1 cellular context compared by ENCODE assay signal in the genomic region with DNA sequence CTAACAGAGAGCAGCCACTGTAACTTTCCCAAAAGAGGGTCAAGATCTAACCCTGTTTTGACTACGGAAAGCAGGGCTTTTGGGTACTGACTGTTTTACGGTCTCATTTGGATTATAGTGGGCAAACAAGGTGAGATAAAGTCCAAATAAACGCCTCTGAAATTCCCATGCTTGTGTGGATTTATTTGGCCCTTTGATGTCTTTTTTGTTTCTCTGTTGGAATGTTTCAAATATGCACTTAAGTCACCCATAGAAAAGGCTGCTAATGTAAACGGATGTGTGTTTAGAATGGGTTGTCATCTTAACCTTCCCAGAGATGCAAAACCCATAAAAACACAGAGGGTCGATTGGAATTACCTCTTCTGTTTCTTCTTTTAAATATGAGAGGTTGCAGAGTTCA.
A peak's percentile ranks its signal among the peaks of the same experiment; 100 is the strongest.
TF ChIP-seq lines count a peak whose summit lies in the region.

No MANE protein-coding gene starts in this region.

TF ChIP-seq in HepG2, 621 proteins besides CTCF, POLR2A, EP300 and RAD21 (continued from another document and continues in another):
- TF ChIP-seq, protein P1, sequence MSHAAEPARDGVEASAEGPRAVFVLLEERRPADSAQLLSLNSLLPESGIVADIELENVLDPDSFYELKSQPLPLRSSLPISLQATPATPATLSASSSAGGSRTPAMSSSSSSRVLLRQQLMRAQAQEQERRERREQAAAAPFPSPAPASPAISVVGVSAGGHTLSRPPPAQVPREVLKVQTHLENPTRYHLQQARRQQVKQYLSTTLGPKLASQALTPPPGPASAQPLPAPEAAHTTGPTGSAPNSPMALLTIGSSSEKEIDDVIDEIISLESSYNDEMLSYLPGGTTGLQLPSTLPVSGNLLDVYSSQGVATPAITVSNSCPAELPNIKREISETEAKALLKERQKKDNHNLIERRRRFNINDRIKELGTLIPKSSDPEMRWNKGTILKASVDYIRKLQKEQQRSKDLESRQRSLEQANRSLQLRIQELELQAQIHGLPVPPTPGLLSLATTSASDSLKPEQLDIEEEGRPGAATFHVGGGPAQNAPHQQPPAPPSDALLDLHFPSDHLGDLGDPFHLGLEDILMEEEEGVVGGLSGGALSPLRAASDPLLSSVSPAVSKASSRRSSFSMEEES (CRISPR knock-in tag; IDR thresholded peaks at IDR 0.05), result no peak
- TF ChIP-seq AKAP8 (CRISPR knock-in tag; IDR thresholded peaks at IDR 0.05), result no peak
- TF ChIP-seq, protein P2, sequence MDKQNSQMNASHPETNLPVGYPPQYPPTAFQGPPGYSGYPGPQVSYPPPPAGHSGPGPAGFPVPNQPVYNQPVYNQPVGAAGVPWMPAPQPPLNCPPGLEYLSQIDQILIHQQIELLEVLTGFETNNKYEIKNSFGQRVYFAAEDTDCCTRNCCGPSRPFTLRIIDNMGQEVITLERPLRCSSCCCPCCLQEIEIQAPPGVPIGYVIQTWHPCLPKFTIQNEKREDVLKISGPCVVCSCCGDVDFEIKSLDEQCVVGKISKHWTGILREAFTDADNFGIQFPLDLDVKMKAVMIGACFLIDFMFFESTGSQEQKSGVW (CRISPR knock-in tag; IDR thresholded peaks at IDR 0.05; ENCODE audit: borderline replicate concordance), result no peak
- TF ChIP-seq U2AF2 (IDR thresholded peaks at IDR 0.05; ENCODE audit: low read depth, low read length), result no peak
- TF ChIP-seq SALL2 (CRISPR knock-in tag; IDR thresholded peaks at IDR 0.05), result no peak
- peak; percentile 75 for TF ChIP-seq NCOA2 (CRISPR knock-in tag; IDR thresholded peaks at IDR 0.05)
- no peak for TF ChIP-seq TOE1 (CRISPR knock-in tag; IDR thresholded peaks at IDR 0.05)
- TF ChIP-seq, protein P3, sequence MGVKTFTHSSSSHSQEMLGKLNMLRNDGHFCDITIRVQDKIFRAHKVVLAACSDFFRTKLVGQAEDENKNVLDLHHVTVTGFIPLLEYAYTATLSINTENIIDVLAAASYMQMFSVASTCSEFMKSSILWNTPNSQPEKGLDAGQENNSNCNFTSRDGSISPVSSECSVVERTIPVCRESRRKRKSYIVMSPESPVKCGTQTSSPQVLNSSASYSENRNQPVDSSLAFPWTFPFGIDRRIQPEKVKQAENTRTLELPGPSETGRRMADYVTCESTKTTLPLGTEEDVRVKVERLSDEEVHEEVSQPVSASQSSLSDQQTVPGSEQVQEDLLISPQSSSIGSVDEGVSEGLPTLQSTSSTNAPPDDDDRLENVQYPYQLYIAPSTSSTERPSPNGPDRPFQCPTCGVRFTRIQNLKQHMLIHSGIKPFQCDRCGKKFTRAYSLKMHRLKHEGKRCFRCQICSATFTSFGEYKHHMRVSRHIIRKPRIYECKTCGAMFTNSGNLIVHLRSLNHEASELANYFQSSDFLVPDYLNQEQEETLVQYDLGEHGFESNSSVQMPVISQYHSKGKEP (CRISPR knock-in tag; IDR thresholded peaks at IDR 0.05), result no peak
- TF ChIP-seq ZNF589 (CRISPR knock-in tag; conservative IDR thresholded peaks at IDR 0.05), result no peak
- TF ChIP-seq ZSCAN21 (CRISPR knock-in tag; IDR thresholded peaks at IDR 0.05; ENCODE audit: borderline replicate concordance), result no peak
- TF ChIP-seq ARHGAP35 (CRISPR knock-in tag; IDR thresholded peaks at IDR 0.05; ENCODE audit: borderline replicate concordance), result no peak
- TF ChIP-seq MAZ (IDR thresholded peaks at IDR 0.05; ENCODE audit: borderline replicate concordance, low read depth, low read length), result no peak
- no peak for TF ChIP-seq MAZ (CRISPR knock-in tag; IDR thresholded peaks at IDR 0.05; ENCODE audit: low read depth)
- no peak for TF ChIP-seq KDM2A (CRISPR knock-in tag; IDR thresholded peaks at IDR 0.05; ENCODE audit: borderline replicate concordance, low read depth)
- no peak for TF ChIP-seq ZMYM4 (CRISPR knock-in tag; IDR thresholded peaks at IDR 0.05)
- TF ChIP-seq, protein P4, sequence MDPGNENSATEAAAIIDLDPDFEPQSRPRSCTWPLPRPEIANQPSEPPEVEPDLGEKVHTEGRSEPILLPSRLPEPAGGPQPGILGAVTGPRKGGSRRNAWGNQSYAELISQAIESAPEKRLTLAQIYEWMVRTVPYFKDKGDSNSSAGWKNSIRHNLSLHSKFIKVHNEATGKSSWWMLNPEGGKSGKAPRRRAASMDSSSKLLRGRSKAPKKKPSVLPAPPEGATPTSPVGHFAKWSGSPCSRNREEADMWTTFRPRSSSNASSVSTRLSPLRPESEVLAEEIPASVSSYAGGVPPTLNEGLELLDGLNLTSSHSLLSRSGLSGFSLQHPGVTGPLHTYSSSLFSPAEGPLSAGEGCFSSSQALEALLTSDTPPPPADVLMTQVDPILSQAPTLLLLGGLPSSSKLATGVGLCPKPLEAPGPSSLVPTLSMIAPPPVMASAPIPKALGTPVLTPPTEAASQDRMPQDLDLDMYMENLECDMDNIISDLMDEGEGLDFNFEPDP (CRISPR knock-in tag; conservative IDR thresholded peaks at IDR 0.05), result no peak
- TF ChIP-seq SNRNP70 (IDR thresholded peaks at IDR 0.05; ENCODE audit: low read depth, low read length), result no peak
- TF ChIP-seq MIER3 (CRISPR knock-in tag; IDR thresholded peaks at IDR 0.05; ENCODE audit: borderline replicate concordance), result no peak
- TF ChIP-seq EEA1 (CRISPR knock-in tag; IDR thresholded peaks at IDR 0.05; ENCODE audit: borderline replicate concordance), result no peak
- TF ChIP-seq, protein P5, sequence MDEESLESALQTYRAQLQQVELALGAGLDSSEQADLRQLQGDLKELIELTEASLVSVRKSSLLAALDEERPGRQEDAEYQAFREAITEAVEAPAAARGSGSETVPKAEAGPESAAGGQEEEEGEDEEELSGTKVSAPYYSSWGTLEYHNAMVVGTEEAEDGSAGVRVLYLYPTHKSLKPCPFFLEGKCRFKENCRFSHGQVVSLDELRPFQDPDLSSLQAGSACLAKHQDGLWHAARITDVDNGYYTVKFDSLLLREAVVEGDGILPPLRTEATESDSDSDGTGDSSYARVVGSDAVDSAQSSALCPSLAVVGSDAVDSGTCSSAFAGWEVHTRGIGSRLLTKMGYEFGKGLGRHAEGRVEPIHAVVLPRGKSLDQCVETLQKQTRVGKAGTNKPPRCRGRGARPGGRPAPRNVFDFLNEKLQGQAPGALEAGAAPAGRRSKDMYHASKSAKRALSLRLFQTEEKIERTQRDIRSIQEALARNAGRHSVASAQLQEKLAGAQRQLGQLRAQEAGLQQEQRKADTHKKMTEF (CRISPR knock-in tag; IDR thresholded peaks at IDR 0.05), result no peak
- TF ChIP-seq FOSL2 (CRISPR knock-in tag; IDR thresholded peaks at IDR 0.05), result no peak
- TF ChIP-seq SOX6 (IDR thresholded peaks at IDR 0.05), result no peak
- TF ChIP-seq SOX6 (CRISPR knock-in tag; IDR thresholded peaks at IDR 0.05), result peak; percentile 81
- no peak for TF ChIP-seq ZBTB1 (CRISPR knock-in tag; IDR thresholded peaks at IDR 0.05; ENCODE audit: borderline replicate concordance)
- TF ChIP-seq, protein P6, sequence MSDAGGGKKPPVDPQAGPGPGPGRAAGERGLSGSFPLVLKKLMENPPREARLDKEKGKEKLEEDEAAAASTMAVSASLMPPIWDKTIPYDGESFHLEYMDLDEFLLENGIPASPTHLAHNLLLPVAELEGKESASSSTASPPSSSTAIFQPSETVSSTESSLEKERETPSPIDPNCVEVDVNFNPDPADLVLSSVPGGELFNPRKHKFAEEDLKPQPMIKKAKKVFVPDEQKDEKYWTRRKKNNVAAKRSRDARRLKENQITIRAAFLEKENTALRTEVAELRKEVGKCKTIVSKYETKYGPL (CRISPR knock-in tag; IDR thresholded peaks at IDR 0.05), result no peak
- no peak for TF ChIP-seq PHF20 (CRISPR knock-in tag; IDR thresholded peaks at IDR 0.05)
- TF ChIP-seq ZNF530 (CRISPR knock-in tag; IDR thresholded peaks at IDR 0.05; ENCODE audit: low read depth), result no peak
- TF ChIP-seq, protein P7, sequence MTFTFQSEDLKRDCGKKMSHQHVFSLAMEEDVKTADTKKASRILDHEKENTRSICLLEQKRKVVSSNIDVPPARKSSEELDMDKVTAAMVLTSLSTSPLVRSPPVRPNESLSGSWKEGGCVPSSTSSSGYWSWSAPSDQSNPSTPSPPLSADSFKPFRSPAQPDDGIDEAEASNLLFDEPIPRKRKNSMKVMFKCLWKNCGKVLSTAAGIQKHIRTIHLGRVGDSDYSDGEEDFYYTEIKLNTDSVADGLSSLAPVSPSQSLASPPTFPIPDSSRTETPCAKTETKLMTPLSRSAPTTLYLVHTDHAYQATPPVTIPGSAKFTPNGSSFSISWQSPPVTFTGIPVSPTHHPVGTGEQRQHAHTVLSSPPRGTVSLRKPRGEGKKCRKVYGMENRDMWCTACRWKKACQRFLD (CRISPR knock-in tag; IDR thresholded peaks at IDR 0.05; ENCODE audit: borderline replicate concordance), result no peak
- no peak for TF ChIP-seq ZFX (CRISPR knock-in tag; IDR thresholded peaks at IDR 0.05; ENCODE audit: low read depth)
- no peak for TF ChIP-seq ZNF841 (CRISPR knock-in tag; IDR thresholded peaks at IDR 0.05; ENCODE audit: borderline replicate concordance)
- TF ChIP-seq DMAP1 (CRISPR knock-in tag; IDR thresholded peaks at IDR 0.05), result no peak
- TF ChIP-seq MZF1 (CRISPR knock-in tag; IDR thresholded peaks at IDR 0.05; ENCODE audit: borderline replicate concordance), result no peak
- no peak for TF ChIP-seq BRD4 (CRISPR knock-in tag; IDR thresholded peaks at IDR 0.05)
- no peak for TF ChIP-seq ZNF124 (CRISPR knock-in tag; IDR thresholded peaks at IDR 0.05)
- TF ChIP-seq ZNF562 (CRISPR knock-in tag; IDR thresholded peaks at IDR 0.05; ENCODE audit: borderline replicate concordance), result no peak
- TF ChIP-seq, protein P8, sequence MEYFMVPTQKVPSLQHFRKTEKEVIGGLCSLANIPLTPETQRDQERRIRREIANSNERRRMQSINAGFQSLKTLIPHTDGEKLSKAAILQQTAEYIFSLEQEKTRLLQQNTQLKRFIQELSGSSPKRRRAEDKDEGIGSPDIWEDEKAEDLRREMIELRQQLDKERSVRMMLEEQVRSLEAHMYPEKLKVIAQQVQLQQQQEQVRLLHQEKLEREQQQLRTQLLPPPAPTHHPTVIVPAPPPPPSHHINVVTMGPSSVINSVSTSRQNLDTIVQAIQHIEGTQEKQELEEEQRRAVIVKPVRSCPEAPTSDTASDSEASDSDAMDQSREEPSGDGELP (IDR thresholded peaks at IDR 0.05; ENCODE audit: borderline replicate concordance, low read depth), result no peak
- TF ChIP-seq, protein P9, sequence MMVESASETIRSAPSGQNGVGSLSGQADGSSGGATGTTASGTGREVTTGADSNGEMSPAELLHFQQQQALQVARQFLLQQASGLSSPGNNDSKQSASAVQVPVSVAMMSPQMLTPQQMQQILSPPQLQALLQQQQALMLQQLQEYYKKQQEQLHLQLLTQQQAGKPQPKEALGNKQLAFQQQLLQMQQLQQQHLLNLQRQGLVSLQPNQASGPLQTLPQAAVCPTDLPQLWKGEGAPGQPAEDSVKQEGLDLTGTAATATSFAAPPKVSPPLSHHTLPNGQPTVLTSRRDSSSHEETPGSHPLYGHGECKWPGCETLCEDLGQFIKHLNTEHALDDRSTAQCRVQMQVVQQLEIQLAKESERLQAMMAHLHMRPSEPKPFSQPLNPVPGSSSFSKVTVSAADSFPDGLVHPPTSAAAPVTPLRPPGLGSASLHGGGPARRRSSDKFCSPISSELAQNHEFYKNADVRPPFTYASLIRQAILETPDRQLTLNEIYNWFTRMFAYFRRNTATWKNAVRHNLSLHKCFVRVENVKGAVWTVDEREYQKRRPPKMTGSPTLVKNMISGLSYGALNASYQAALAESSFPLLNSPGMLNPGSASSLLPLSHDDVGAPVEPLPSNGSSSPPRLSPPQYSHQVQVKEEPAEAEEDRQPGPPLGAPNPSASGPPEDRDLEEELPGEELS (CRISPR knock-in tag; IDR thresholded peaks at IDR 0.05), result peak; percentile 75
- peak; percentile 33; the same call in 1 of the 2 replicates for TF ChIP-seq RXRB (CRISPR knock-in tag; IDR thresholded peaks at IDR 0.05; ENCODE audit: borderline replicate concordance)
- TF ChIP-seq KLF9 (CRISPR knock-in tag; IDR thresholded peaks at IDR 0.05; ENCODE audit: low read depth), result no peak
- TF ChIP-seq RARG (CRISPR knock-in tag; IDR thresholded peaks at IDR 0.05; ENCODE audit: low read depth), result no peak
- TF ChIP-seq, protein P10, sequence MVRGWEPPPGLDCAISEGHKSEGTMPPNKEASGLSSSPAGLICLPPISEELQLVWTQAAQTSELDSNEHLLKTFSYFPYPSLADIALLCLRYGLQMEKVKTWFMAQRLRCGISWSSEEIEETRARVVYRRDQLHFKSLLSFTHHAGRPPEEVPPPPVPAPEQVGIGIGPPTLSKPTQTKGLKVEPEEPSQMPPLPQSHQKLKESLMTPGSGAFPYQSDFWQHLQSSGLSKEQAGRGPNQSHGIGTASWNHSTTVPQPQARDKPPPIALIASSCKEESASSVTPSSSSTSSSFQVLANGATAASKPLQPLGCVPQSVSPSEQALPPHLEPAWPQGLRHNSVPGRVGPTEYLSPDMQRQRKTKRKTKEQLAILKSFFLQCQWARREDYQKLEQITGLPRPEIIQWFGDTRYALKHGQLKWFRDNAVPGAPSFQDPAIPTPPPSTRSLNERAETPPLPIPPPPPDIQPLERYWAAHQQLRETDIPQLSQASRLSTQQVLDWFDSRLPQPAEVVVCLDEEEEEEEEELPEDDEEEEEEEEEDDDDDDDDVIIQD (CRISPR knock-in tag; IDR thresholded peaks at IDR 0.05; ENCODE audit: low read depth), result no peak
- no peak for TF ChIP-seq EZH2 (conservative IDR thresholded peaks at IDR 0.05; ENCODE audit: low read depth, low read length)
- TF ChIP-seq, protein P11, sequence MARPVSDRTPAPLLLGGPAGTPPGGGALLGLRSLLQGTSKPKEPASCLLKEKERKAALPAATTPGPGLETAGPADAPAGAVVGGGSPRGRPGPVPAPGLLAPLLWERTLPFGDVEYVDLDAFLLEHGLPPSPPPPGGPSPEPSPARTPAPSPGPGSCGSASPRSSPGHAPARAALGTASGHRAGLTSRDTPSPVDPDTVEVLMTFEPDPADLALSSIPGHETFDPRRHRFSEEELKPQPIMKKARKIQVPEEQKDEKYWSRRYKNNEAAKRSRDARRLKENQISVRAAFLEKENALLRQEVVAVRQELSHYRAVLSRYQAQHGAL (CRISPR knock-in tag; IDR thresholded peaks at IDR 0.05; ENCODE audit: not compliant biosample characterization), result no peak
- no peak for TF ChIP-seq RFX1 (IDR thresholded peaks at IDR 0.05)
- TF ChIP-seq ZFP36L1 (CRISPR knock-in tag; IDR thresholded peaks at IDR 0.05), result no peak
- TF ChIP-seq, protein P12, sequence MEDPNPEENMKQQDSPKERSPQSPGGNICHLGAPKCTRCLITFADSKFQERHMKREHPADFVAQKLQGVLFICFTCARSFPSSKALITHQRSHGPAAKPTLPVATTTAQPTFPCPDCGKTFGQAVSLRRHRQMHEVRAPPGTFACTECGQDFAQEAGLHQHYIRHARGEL (CRISPR knock-in tag; IDR thresholded peaks at IDR 0.05), result no peak
- TF ChIP-seq ELF4 (CRISPR knock-in tag; IDR thresholded peaks at IDR 0.05; ENCODE audit: borderline replicate concordance), result no peak
- no peak for TF ChIP-seq ZNF3 (CRISPR knock-in tag; IDR thresholded peaks at IDR 0.05)
- TF ChIP-seq, protein P13, sequence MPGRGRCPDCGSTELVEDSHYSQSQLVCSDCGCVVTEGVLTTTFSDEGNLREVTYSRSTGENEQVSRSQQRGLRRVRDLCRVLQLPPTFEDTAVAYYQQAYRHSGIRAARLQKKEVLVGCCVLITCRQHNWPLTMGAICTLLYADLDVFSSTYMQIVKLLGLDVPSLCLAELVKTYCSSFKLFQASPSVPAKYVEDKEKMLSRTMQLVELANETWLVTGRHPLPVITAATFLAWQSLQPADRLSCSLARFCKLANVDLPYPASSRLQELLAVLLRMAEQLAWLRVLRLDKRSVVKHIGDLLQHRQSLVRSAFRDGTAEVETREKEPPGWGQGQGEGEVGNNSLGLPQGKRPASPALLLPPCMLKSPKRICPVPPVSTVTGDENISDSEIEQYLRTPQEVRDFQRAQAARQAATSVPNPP (CRISPR knock-in tag; IDR thresholded peaks at IDR 0.05), result no peak
- TF ChIP-seq ZMYM2 (CRISPR knock-in tag; IDR thresholded peaks at IDR 0.05), result no peak
- TF ChIP-seq PCBP2 (optimal IDR thresholded peaks at IDR 0.05; ENCODE audit: low read depth, low read length, poor library complexity, severe bottlenecking), result no peak
- no peak for TF ChIP-seq ZFY (CRISPR knock-in tag; IDR thresholded peaks at IDR 0.05)
